8 cellular contexts compared by ENCODE assay signal in genomic region chr10:43140414-43140813, GRCh38. TPM values are rescaled to one million over a fixed set of nuclear protein-coding genes. Genes with fewer than 3 reads are reported as not detected.
A peak's percentile ranks its signal among the peaks of the same experiment; 100 is the strongest.
DNase-seq lines count a peak whose midpoint lies in the region; ATAC-seq and TF ChIP-seq lines count a peak whose summit lies in the region.

No MANE protein-coding gene starts in this region.

- TF ChIP-seq POLR2A in GM18505 (IDR thresholded peaks at IDR 0.05; ENCODE audit: borderline replicate concordance, extremely low read depth, insufficient read depth, insufficient read length) (no peak), suprapubic skin (IDR thresholded peaks at IDR 0.05) (no peak)

- TF ChIP-seq CTCF in suprapubic skin (IDR thresholded peaks at IDR 0.05), result no peak
- no peak for TF ChIP-seq CTCF in nephron progenitor cell (IDR thresholded peaks at IDR 0.05)

- ATAC-seq in GM18505 (IDR thresholded peaks at IDR 0.05; ENCODE audit: unreplicated experiment), result peak; percentile 37
- peak; percentile 36 for ATAC-seq in HG02759 (IDR thresholded peaks at IDR 0.05; ENCODE audit: unreplicated experiment)

- H3K27me3 ChIP-seq in suprapubic skin, result no peaks in the 10 kb centered on the region

- no peaks in the 10 kb centered on the region for H3K36me3 Mint-ChIP-seq in nephron progenitor cell (ENCODE audit: low read depth)

- H3K4me1 Mint-ChIP-seq in nephron progenitor cell, result peaks cover 36% of the 10 kb centered on the region

- H3K27me3 Mint-ChIP-seq in nephron progenitor cell (ENCODE audit: low read depth, poor library complexity), result no peaks in the 10 kb centered on the region

- no peaks in the 10 kb centered on the region for H3K9me3 ChIP-seq in suprapubic skin

- H3K36me3 ChIP-seq in suprapubic skin, result no peaks in the 10 kb centered on the region

- H3K4me3 ChIP-seq in suprapubic skin, result peak overlapping the region; percentile 76

- H3K9me3 Mint-ChIP-seq in nephron progenitor cell, result no peaks in the 10 kb centered on the region

- no peak overlapping the region for H3K4me3 Mint-ChIP-seq in nephron progenitor cell

- DNase-seq in NOMO-1 (lab: John Stamatoyannopoulos, UW; ENCODE audit: unreplicated experiment in 2 of 2), result peak; percentile 25 to 93
- DNase-seq in epithelial cell of prostate (ENCODE audit: low read depth, low spot score), result peak; percentile 95
- DNase-seq in suprapubic skin (ENCODE audit: low spot score in 2 of 2), result no peak
- DNase-seq in DMS53 treated with DMSO at 0.1 percent for 48 hours (lab: John Stamatoyannopoulos, UW; ENCODE audit: unreplicated experiment), result no peak
- no peak for DNase-seq in nephron progenitor cell
- DNase-seq in activated effector memory CD4-positive, alpha-beta T cell treated with Interleukin-2 at 50 U/mL for 16 hours, result no peak

- H3K4me1 ChIP-seq in suprapubic skin, result peaks cover 36% of the 10 kb centered on the region

- TF ChIP-seq EP300 in suprapubic skin (IDR thresholded peaks at IDR 0.05), result no peak

- 69% methylated on average over 3 of the region's 3 CpGs for WGBS in suprapubic skin

- no peak overlapping the region for H3K27ac Mint-ChIP-seq in nephron progenitor cell

- peak overlapping the region; percentile 91 for H3K27ac ChIP-seq in epithelial cell of prostate
- H3K27ac ChIP-seq in suprapubic skin, result no peak overlapping the region

RNA-seq across cellular contexts. Expression of gene CSGALNACT2, which starts 2.2 kb away (rescaled TPM):
- total RNA-seq in suprapubic skin, result 10 to 100 TPM; 10.1 to 15.5 (median 13.9) TPM

Comparison
In these comparisons a context has a peak if more than half of its experiments do, and no peak if none do; other contexts are left out.
1. DNase-seq: peak in NOMO-1 (2 of 2) and epithelial cell of prostate (single experiment); none in suprapubic skin (0 of 2), DMS53 treated with DMSO at 0.1 percent for 48 hours (single experiment), nephron progenitor cell (single experiment) and activated effector memory CD4-positive, alpha-beta T cell treated with Interleukin-2 at 50 U/mL for 16 hours (single experiment).